ENCODE assay signal across 31 cellular contexts in the genomic region with DNA sequence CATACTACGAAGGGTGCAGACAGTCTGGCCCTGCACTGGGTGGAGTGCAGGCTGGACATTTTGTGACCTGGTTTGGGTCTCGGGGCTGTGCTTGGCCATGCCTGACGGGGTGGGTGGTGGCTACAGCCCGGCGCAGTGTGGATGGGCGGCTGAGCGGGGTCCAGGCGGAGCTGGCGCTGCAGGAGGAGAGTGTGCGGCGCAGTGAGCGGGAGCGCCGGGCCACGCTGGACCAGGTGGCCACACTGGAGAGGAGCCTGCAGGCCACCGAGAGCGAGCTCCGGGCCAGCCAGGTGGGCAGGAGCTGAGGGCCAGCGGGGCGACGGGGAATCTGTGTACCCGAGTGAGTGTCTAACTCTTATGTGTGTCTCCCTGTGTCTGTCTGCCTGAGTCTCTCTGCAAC. TPM values are rescaled to one million over a fixed set of nuclear protein-coding genes. Genes with fewer than 3 reads are reported as not detected.
"Had no signal": no experiment of that assay in that cellular context is flagged by ENCODE, and none has a peak within 500 bp of the region (broad histone marks: within the 10 kb centered on the region; RNA-seq: fewer than 3 reads in every experiment).

No MANE protein-coding gene starts in this region.

- H3K27me3 Mint-ChIP-seq: activated CD4-positive, alpha-beta memory T cell treated with anti-CD3 and anti-CD28 coated beads, Interleukin-2, amount 10 ng/mL, durations not matched to agents 7 days and 5 days; activated CD8-positive, alpha-beta memory T cell treated with anti-CD3 and anti-CD28 coated beads, Interleukin-2, amount 10 ng/mL, durations not matched to agents 7 days and 5 days; activated naive CD4-positive, alpha-beta T cell treated with anti-CD3 and anti-CD28 coated beads, Interleukin-2, amount 10 ng/mL, durations not matched to agents 7 days and 5 days; activated naive CD8-positive, alpha-beta T cell; activated naive CD8-positive, alpha-beta T cell treated with anti-CD3 and anti-CD28 coated beads, Interleukin-2, amount 50 U/mL, for 24 hours had no signal

- H3K27ac Mint-ChIP-seq: activated CD4-positive, alpha-beta memory T cell treated with anti-CD3 and anti-CD28 coated beads, Interleukin-2, amount 10 ng/mL, durations not matched to agents 7 days and 5 days; activated CD8-positive, alpha-beta memory T cell treated with anti-CD3 and anti-CD28 coated beads, Interleukin-2, amount 10 ng/mL, durations not matched to agents 7 days and 5 days; activated naive CD4-positive, alpha-beta T cell treated with anti-CD3 and anti-CD28 coated beads, Interleukin-2, amount 10 ng/mL, durations not matched to agents 7 days and 5 days; activated naive CD8-positive, alpha-beta T cell; activated naive CD8-positive, alpha-beta T cell treated with anti-CD3 and anti-CD28 coated beads, Interleukin-2, amount 50 U/mL, for 24 hours had no signal

- H3K4me3 Mint-ChIP-seq: activated CD4-positive, alpha-beta memory T cell treated with anti-CD3 and anti-CD28 coated beads, Interleukin-2, amount 10 ng/mL, durations not matched to agents 7 days and 5 days; activated CD8-positive, alpha-beta memory T cell treated with anti-CD3 and anti-CD28 coated beads, Interleukin-2, amount 10 ng/mL, durations not matched to agents 7 days and 5 days; activated naive CD4-positive, alpha-beta T cell treated with anti-CD3 and anti-CD28 coated beads, Interleukin-2, amount 10 ng/mL, durations not matched to agents 7 days and 5 days; activated naive CD8-positive, alpha-beta T cell; activated naive CD8-positive, alpha-beta T cell treated with anti-CD3 and anti-CD28 coated beads, Interleukin-2, amount 50 U/mL, for 24 hours had no signal

- H3K9me3 Mint-ChIP-seq: activated CD4-positive, alpha-beta memory T cell treated with anti-CD3 and anti-CD28 coated beads, Interleukin-2, amount 10 ng/mL, durations not matched to agents 7 days and 5 days; activated naive CD4-positive, alpha-beta T cell treated with anti-CD3 and anti-CD28 coated beads, Interleukin-2, amount 10 ng/mL, durations not matched to agents 7 days and 5 days; activated naive CD8-positive, alpha-beta T cell treated with anti-CD3 and anti-CD28 coated beads, Interleukin-2, amount 50 U/mL, for 24 hours had no signal

- ATAC-seq: activated CD8-positive, alpha-beta memory T cell treated with anti-CD3 and anti-CD28 coated beads, Interleukin-2, amount 10 ng/mL, durations not matched to agents 7 days and 5 days; activated naive CD8-positive, alpha-beta T cell treated with anti-CD3 and anti-CD28 coated beads, Interleukin-2, amount 50 U/mL, for 24 hours; Panc1 had no signal

- DNase-seq: activated CD4-positive, alpha-beta memory T cell treated with anti-CD3 and anti-CD28 coated beads, Interleukin-2, amount 10 ng/mL, durations not matched to agents 7 days and 5 days; activated CD4-positive, alpha-beta T cell treated with anti-CD3 and anti-CD28 coated beads for 1 hour; activated CD4-positive, alpha-beta T cell treated with anti-CD3 and anti-CD28 coated beads for 48 hours; activated CD4-positive, CD25-positive, alpha-beta regulatory T cell; activated CD8-positive, alpha-beta memory T cell treated with anti-CD3 and anti-CD28 coated beads for 24 hours; activated CD8-positive, alpha-beta memory T cell treated with anti-CD3 and anti-CD28 coated beads, Interleukin-2, amount 10 ng/mL, durations not matched to agents 7 days and 5 days; activated CD8-positive, alpha-beta memory T cell treated with anti-CD3 and anti-CD28 coated beads, Interleukin-2, amount 50 U/mL, for 48 hours; activated effector memory CD4-positive, alpha-beta T cell treated with Interleukin-2 at 50 U/mL for 16 hours; activated naive CD4-positive, alpha-beta T cell treated with anti-CD3 and anti-CD28 coated beads, Interleukin-2, amount 10 ng/mL, durations not matched to agents 7 days and 5 days; activated naive CD8-positive, alpha-beta T cell treated with anti-CD3 and anti-CD28 coated beads, Interleukin-2, amount 50 U/mL, for 24 hours; activated T-cell treated with anti-CD3 and anti-CD28 coated beads, Interleukin-2, amount 50 U/mL, for 48 hours; anterior cingulate cortex; brain microvascular endothelial cell; central memory CD4-positive, alpha-beta T cell; Karpas-422; NCI-H1048; NCI-H1105 treated with DMSO at 0.1 percent for 48 hours; NCI-H1436; NCI-H1694; NCI-H1930; NCI-H2081 treated with DMSO at 0.1 percent for 48 hours; NCI-H226; NCI-H446 treated with DMSO at 0.1 percent for 48 hours; NCI-H524; SHP77 treated with DMSO at 0.1 percent for 48 hours; T-helper 1 cell; T-helper 2 cell; T-helper 9 cell; WERI-Rb-1 had no signal

- H3K27me3 ChIP-seq: brain microvascular endothelial cell had no signal

- H3K36me3 Mint-ChIP-seq: activated CD8-positive, alpha-beta memory T cell treated with anti-CD3 and anti-CD28 coated beads, Interleukin-2, amount 10 ng/mL, durations not matched to agents 7 days and 5 days; activated naive CD4-positive, alpha-beta T cell treated with anti-CD3 and anti-CD28 coated beads, Interleukin-2, amount 10 ng/mL, durations not matched to agents 7 days and 5 days had no signal

- H3K27ac ChIP-seq: brain microvascular endothelial cell, WERI-Rb-1 had no signal

RNA-seq across cellular contexts. Expression of a gene that starts 14.1 kb away (rescaled TPM):
- total RNA-seq: activated CD8-positive, alpha-beta memory T cell treated with anti-CD3 and anti-CD28 coated beads, Interleukin-2, amount 10 ng/mL, durations not matched to agents 7 days and 5 days had no signal
